Comparison of ENCODE assay signal across 11 cellular contexts in the genomic region with DNA sequence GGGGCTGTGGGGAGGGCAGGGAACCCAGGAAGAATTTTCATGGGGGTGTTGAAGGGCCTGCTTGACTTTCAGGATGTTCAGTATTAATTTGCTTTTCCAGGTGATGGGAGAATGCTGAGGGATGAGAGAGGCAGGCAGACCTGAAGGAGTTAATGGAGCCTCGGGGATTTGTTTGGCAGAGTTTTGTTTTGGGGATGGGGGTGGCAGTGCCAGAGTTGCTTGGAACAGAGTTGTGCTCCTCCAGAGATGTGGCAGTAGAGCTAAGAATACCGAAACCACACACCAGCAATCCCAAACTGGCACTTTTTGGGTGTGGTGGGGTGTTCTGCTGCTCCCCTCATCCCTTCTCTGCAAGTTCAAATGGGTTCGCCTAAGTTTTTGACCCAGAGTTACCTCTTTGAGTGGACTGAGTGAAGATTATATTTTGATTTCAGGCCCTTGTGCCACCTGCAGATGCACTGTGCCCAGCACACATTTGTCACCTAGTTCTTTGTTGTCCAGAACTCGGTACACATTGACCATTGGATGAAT. TPM values are rescaled to one million over a fixed set of nuclear protein-coding genes. Genes with fewer than 3 reads are reported as not detected.
DNase-seq lines count a peak whose midpoint lies in the region; ATAC-seq, FAIRE-seq and TF ChIP-seq lines count a peak whose summit lies in the region.
"Had no signal": no experiment of that assay in that cellular context is flagged by ENCODE, and none has a peak within 500 bp of the region (broad histone marks: within the 10 kb centered on the region; RNA-seq: fewer than 3 reads in every experiment).

No MANE protein-coding gene starts in this region.

- TF ChIP-seq CTCF in mammary epithelial cell (conservative IDR thresholded peaks at IDR 0.05 in 1 of 2, IDR thresholded peaks at IDR 0.05 in 1 of 2; ENCODE audit: extremely low read depth in 1 of 2, insufficient read depth in 1 of 2, low read depth in 1 of 2, low read length in 2 of 2) = no peak
- TF ChIP-seq CTCF in tibial artery (IDR thresholded peaks at IDR 0.05) = no peak
- no peak for TF ChIP-seq CTCF in D721Med (IDR thresholded peaks at IDR 0.05; ENCODE audit: insufficient read depth, missing control alignments)

- in situ Hi-C loops in mammary epithelial cell (cut with MboI; ENCODE audit: low sequenced_read_pairs in 2 of 2) = no loop called here

- H3K14ac ChIP-seq in mesenchymal stem cell (ENCODE audit: low read length in 2 of 2) = peak overlapping the region in 1 of 2 experiments; percentile 99

- WGBS in mammary epithelial cell (ENCODE audit: low coverage, missing lambda C conversion rate) = 5% methylated on average over 4 of the region's 4 CpGs
- 40% methylated on average over 4 of the region's 4 CpGs for WGBS in mesenchymal stem cell

- H3K9ac ChIP-seq in mammary epithelial cell (ENCODE audit: insufficient read depth, low read length) (peak overlapping the region; percentile 70), mesenchymal stem cell (ENCODE audit: low read length) (peak overlapping the region; percentile 96)
- H3K9ac ChIP-seq: KMS-11 had no signal

- H3K27ac ChIP-seq in mammary epithelial cell (ENCODE audit: insufficient read depth, low read depth, low read length) = no peak overlapping the region
- no peak overlapping the region for H3K27ac ChIP-seq in mesenchymal stem cell (ENCODE audit: low read length, poor library complexity, severe bottlenecking)
- peak overlapping the region; percentile 72 to 80 for H3K27ac ChIP-seq in tibial artery
- H3K27ac ChIP-seq: KMS-11 had no signal

- peaks cover 8% of the 10 kb centered on the region for H3K4me1 Mint-ChIP-seq in activated CD8-positive, alpha-beta memory T cell treated with anti-CD3 and anti-CD28 coated beads, Interleukin-2, amount 10 ng/mL, durations not matched to agents 7 days and 5 days

- H3K4me1 ChIP-seq in mammary epithelial cell (ENCODE audit: insufficient read depth, low read length) (peaks cover 15% of the 10 kb centered on the region), mesenchymal stem cell (ENCODE audit: control insufficient read depth, insufficient read depth, low read depth, low read length) (peaks cover 10% of the 10 kb centered on the region), tibial artery (peaks cover 0 to 20% (median 8%) of the 10 kb centered on the region in 4 donors)

- ATAC-seq in activated CD8-positive, alpha-beta memory T cell treated with anti-CD3 and anti-CD28 coated beads, Interleukin-2, amount 10 ng/mL, durations not matched to agents 7 days and 5 days = no peak
- no peak for ATAC-seq in HG03095 (IDR thresholded peaks at IDR 0.05; ENCODE audit: unreplicated experiment)

- H2BK120ac ChIP-seq in mesenchymal stem cell (ENCODE audit: low read depth, low read length) = peak overlapping the region; percentile 21

- H3K27me3 Mint-ChIP-seq in activated CD8-positive, alpha-beta memory T cell treated with anti-CD3 and anti-CD28 coated beads, Interleukin-2, amount 10 ng/mL, durations not matched to agents 7 days and 5 days = peaks cover 88% of the 10 kb centered on the region

- CTCF ChIA-PET in activated CD8-positive, alpha-beta memory T cell treated with anti-CD3 and anti-CD28 coated beads, Interleukin-2, amount 10 ng/mL, durations not matched to agents 7 days and 5 days (lab: Charles Lee) = no interaction called here
- CTCF ChIA-PET in mammary epithelial cell (lab: Charles Lee; ENCODE audit: low non-redundant PET) = no interaction called here

- H3K36me3 ChIP-seq in mammary epithelial cell (ENCODE audit: insufficient read depth, low read length) (no peaks in the 10 kb centered on the region), mesenchymal stem cell (ENCODE audit: control insufficient read depth in 1 of 2, insufficient read depth in 2 of 2, low read depth in 1 of 2, low read length in 2 of 2) (peaks cover 3 to 18% of the 10 kb centered on the region in 2 experiments), tibial artery (peaks cover 0 to 12% (median under 1%) of the 10 kb centered on the region in 3 donors)

- H3K23ac ChIP-seq in mesenchymal stem cell (ENCODE audit: low read length in 2 of 2) = peak overlapping the region in 1 of 2 experiments; percentile 97

- H3K79me2 ChIP-seq in mammary epithelial cell (ENCODE audit: insufficient read depth, low read length) = peaks cover 15% of the 10 kb centered on the region

- H3K4me2 ChIP-seq in mammary epithelial cell (ENCODE audit: insufficient read depth, low read depth, low read length) (peak overlapping the region; percentile 91), mesenchymal stem cell (ENCODE audit: low read length, poor library complexity, severe bottlenecking) (peak overlapping the region; percentile 81)
- H3K4me2 ChIP-seq: KMS-11 had no signal

- H3K79me1 ChIP-seq in mesenchymal stem cell (replicated peaks; ENCODE audit: low read length, poor library complexity, severe bottlenecking) = peaks cover 16% of the 10 kb centered on the region

- H3K9me3 Mint-ChIP-seq in activated CD8-positive, alpha-beta memory T cell treated with anti-CD3 and anti-CD28 coated beads, Interleukin-2, amount 10 ng/mL, durations not matched to agents 7 days and 5 days (ENCODE audit: low read depth) = no peaks in the 10 kb centered on the region

- H2BK5ac ChIP-seq in mesenchymal stem cell (ENCODE audit: low read depth, low read length, poor library complexity, severe bottlenecking) = no peak overlapping the region

- H4K91ac ChIP-seq in mesenchymal stem cell (ENCODE audit: low read length) = no peak overlapping the region

- no peak for FAIRE-seq in D721Med (lab: Jason Lieb, UNC)

- intact Hi-C loops in mammary epithelial cell (cut with micrococcal nuclease) = no loop called here
- intact Hi-C loops in tibial artery (cut with DNase I; ENCODE audit: low total_unique reads) = no loop called here

- peak overlapping the region; percentile 83 to 94 for H3K4ac ChIP-seq in mesenchymal stem cell (ENCODE audit: low read depth in 1 of 2, low read length in 2 of 2)

- H3K18ac ChIP-seq in mesenchymal stem cell (ENCODE audit: low read depth in 1 of 2, low read length in 2 of 2) = peak overlapping the region; percentile 87 to 99

- H2BK12ac ChIP-seq in mesenchymal stem cell (ENCODE audit: low read length in 2 of 2) = peak overlapping the region; percentile 41 to 64

- peak overlapping the region; percentile 94 for H2AFZ ChIP-seq in mammary epithelial cell (ENCODE audit: low read depth, low read length)
- no peak overlapping the region for H2AFZ ChIP-seq in mesenchymal stem cell (ENCODE audit: low read depth, low read length)

- H3K27me3 ChIP-seq in mammary epithelial cell (ENCODE audit: insufficient read depth, low read length) (no peaks in the 10 kb centered on the region), mesenchymal stem cell (ENCODE audit: control insufficient read depth in 1 of 2, insufficient read depth in 1 of 2, low read length in 2 of 2) (no peaks in the 10 kb centered on the region), tibial artery (no peaks in the 10 kb centered on the region)

- H3K4me3 ChIP-seq in mammary epithelial cell (replicated peaks in 1 of 3; ENCODE audit: insufficient read depth in 1 of 3, low read depth in 2 of 3, low read length in 3 of 3) (peak overlapping the region; percentile 78 to 92 (median 80)), mesenchymal stem cell (ENCODE audit: insufficient read depth in 1 of 2, low read depth in 1 of 2, low read length in 2 of 2) (peak overlapping the region; percentile 79 to 92), tibial artery (peak overlapping the region; percentile 67 to 70)

- no peaks in the 10 kb centered on the region for H3K36me3 Mint-ChIP-seq in activated CD8-positive, alpha-beta memory T cell treated with anti-CD3 and anti-CD28 coated beads, Interleukin-2, amount 10 ng/mL, durations not matched to agents 7 days and 5 days

- peak overlapping the region; percentile 86 for H2AK5ac ChIP-seq in mesenchymal stem cell (ENCODE audit: low read length, severe bottlenecking)

- H2BK15ac ChIP-seq in mesenchymal stem cell (ENCODE audit: low read depth, poor library complexity, severe bottlenecking) = peak overlapping the region; percentile 65

- H3K9me3 ChIP-seq in mammary epithelial cell (replicated peaks; ENCODE audit: insufficient read depth, low read length) = no peaks in the 10 kb centered on the region
- H3K9me3 ChIP-seq in mesenchymal stem cell (ENCODE audit: control insufficient read depth, low read length) = no peaks in the 10 kb centered on the region
- H3K9me3 ChIP-seq in tibial artery = no peaks in the 10 kb centered on the region

- no peak for DNase-seq in activated CD8-positive, alpha-beta memory T cell treated with anti-CD3 and anti-CD28 coated beads, Interleukin-2, amount 10 ng/mL, durations not matched to agents 7 days and 5 days
- DNase-seq in activated CD8-positive, alpha-beta memory T cell treated with anti-CD3 and anti-CD28 coated beads for 24 hours = no peak
- DNase-seq in mammary epithelial cell = no peak
- DNase-seq in mesenchymal stem cell = no peak
- no peak for DNase-seq in tibial artery
- no peak for DNase-seq in UCSD-AML1 (lab: John Stamatoyannopoulos, UW; ENCODE audit: unreplicated experiment)
- DNase-seq in D721Med (ENCODE audit: insufficient read length, low spot score) = no peak
- DNase-seq: erythroblast, SW 1271 had no signal

- dilution Hi-C loops in mammary epithelial cell (cut with HindIII; ENCODE audit: low sequenced_read_pairs) = no loop called here

- H3K27ac Mint-ChIP-seq in activated CD8-positive, alpha-beta memory T cell treated with anti-CD3 and anti-CD28 coated beads, Interleukin-2, amount 10 ng/mL, durations not matched to agents 7 days and 5 days = no peak overlapping the region

- H3K4me3 Mint-ChIP-seq in activated CD8-positive, alpha-beta memory T cell treated with anti-CD3 and anti-CD28 coated beads, Interleukin-2, amount 10 ng/mL, durations not matched to agents 7 days and 5 days = peak overlapping the region; percentile 38

- H4K8ac ChIP-seq in mesenchymal stem cell (ENCODE audit: low read length) = peak overlapping the region; percentile 47

- H4K20me1 ChIP-seq in mammary epithelial cell (ENCODE audit: insufficient read depth, low read length) = no peaks in the 10 kb centered on the region

- BruUV-seq in mammary epithelial cell (replicated peaks; lab: Mats Ljungman, UMichigan) = no TSS peak

RNA-seq across cellular contexts. Expression of a gene that starts 1.6 kb away (rescaled TPM):
- not detected for total RNA-seq in activated CD8-positive, alpha-beta memory T cell treated with anti-CD3 and anti-CD28 coated beads, Interleukin-2, amount 10 ng/mL, durations not matched to agents 7 days and 5 days
- 10 to 100 TPM; 18.5 to 49.7 TPM for total RNA-seq in mammary epithelial cell
- 16.5 TPM for polyA plus RNA-seq in mammary epithelial cell
- 26.3 TPM for polyA minus RNA-seq in mammary epithelial cell
- 40.7 TPM for polyA plus RNA-seq in mesenchymal stem cell (2013, experiment 1 of 2)
- 41.6 TPM for polyA plus RNA-seq in mesenchymal stem cell (2013, experiment 2 of 2)

Comparison
In these comparisons a context has a peak if more than half of its experiments do, and no peak if none do; other contexts are left out.
1. H3K27ac ChIP-seq: peak in tibial artery (2 of 2); none in mammary epithelial cell (single experiment) and mesenchymal stem cell (single experiment).
2. RNA of a gene that starts 1.6 kb away (total RNA-seq): 18.5 to 49.7 TPM in mammary epithelial cell; not detected in activated CD8-positive, alpha-beta memory T cell treated with anti-CD3 and anti-CD28 coated beads, Interleukin-2, amount 10 ng/mL, durations not matched to agents 7 days and 5 days; every median in the first group is over 10 times any median in the second.
3. Peak in every context shown above with its lines, with median percentiles within 50 percentile points of each other: H3K4me3 ChIP-seq.